In genomic region chr1:165144757-165145397, GRCh38 we compare ENCODE assay signal across 9 cellular contexts.
A peak's percentile ranks its signal among the peaks of the same experiment; 100 is the strongest.
DNase-seq lines count a peak whose midpoint lies in the region; ATAC-seq and TF ChIP-seq lines count a peak whose summit lies in the region.
"Had no signal": no experiment of that assay in that cellular context is flagged by ENCODE, and none has a peak within 500 bp of the region (broad histone marks: within the 10 kb centered on the region; RNA-seq: fewer than 3 reads in every experiment).

No MANE protein-coding gene starts in this region.

- intact Hi-C loops in heart left ventricle (cut with DNase I) = loop anchor here in 9 of 10 donors (2.0 to 10.0 kb wide), 4 partner anchors 220 to 450 kb away; no protein-coding TSS in a partner anchor

- H3K27ac ChIP-seq in heart left ventricle = no peak overlapping the region

- ATAC-seq in HG02973 (IDR thresholded peaks at IDR 0.05; ENCODE audit: unreplicated experiment) (peak; percentile 67), heart left ventricle (peak in 3 of 4 donors; percentile 62 to 80 (median 72)), HG03196 (IDR thresholded peaks at IDR 0.05; ENCODE audit: unreplicated experiment) (no peak)

- no peak overlapping the region for H3K4me3 ChIP-seq in GM12865 (ENCODE audit: low read depth, low read length)
- H3K4me3 ChIP-seq in heart left ventricle = no peak overlapping the region

- H3K27me3 ChIP-seq in heart left ventricle = peaks cover 0 to 49% (median 10%) of the 10 kb centered on the region in 9 donors

- 20 to 22% (median 21%) methylated on average over 12 of the region's 12 CpGs for WGBS in heart left ventricle, 4 donors

- no peaks in the 10 kb centered on the region for H3K36me3 ChIP-seq in heart left ventricle

- peak; percentile 54 for DNase-seq in ACHN
- DNase-seq in GM12865 (ENCODE audit: low read depth) = peak; percentile 43
- peak; percentile 7 for DNase-seq in NCI-H226
- DNase-seq in activated T-cell treated with anti-CD3 and anti-CD28 coated beads, Interleukin-2, amount 50 U/mL, for 48 hours = peak; percentile 42 to 47
- DNase-seq in heart left ventricle = peak in 4 of 5 donors; percentile 16 to 37 (median 32)
- DNase-seq in retina = peak; percentile 82
- DNase-seq: naive B cell had no signal

- in situ Hi-C loops in ACHN (cut with HindIII; ENCODE audit: low pct_ligation_motif_present, low pct_unique_long_range_greater_than_20kb, low sequenced_read_pairs) = no loop called here

- H3K4me1 ChIP-seq in heart left ventricle = no peaks in the 10 kb centered on the region

- no peak for TF ChIP-seq POLR2A in heart left ventricle (IDR thresholded peaks at IDR 0.05)

- H3K9me3 ChIP-seq in heart left ventricle = peaks cover 0 to 2% (median 0%) of the 10 kb centered on the region in 12 donors

- TF ChIP-seq CTCF in GM12865 (IDR thresholded peaks at IDR 0.05; ENCODE audit: insufficient read depth, low read depth, low read length, missing control alignments) (peak; percentile 79), heart left ventricle (IDR thresholded peaks at IDR 0.05) (peak; percentile 53 to 79 (median 68))

Comparison
In these comparisons a context has a peak if more than half of its experiments do, and no peak if none do; other contexts are left out.
1. DNase-seq: peak in every context shown above with its lines; median percentile 82 in retina; 54 in ACHN; 44 in activated T-cell treated with anti-CD3 and anti-CD28 coated beads, Interleukin-2, amount 50 U/mL, for 48 hours; 43 in GM12865; 32 in heart left ventricle; 7 in NCI-H226.